In genomic region chr6:110400208-110400607, GRCh38 we compare ENCODE assay signal across 17 cellular contexts. TPM values are rescaled to one million over a fixed set of nuclear protein-coding genes. Genes with fewer than 3 reads are reported as not detected.
A peak's percentile ranks its signal among the peaks of the same experiment; 100 is the strongest.
DNase-seq lines count a peak whose midpoint lies in the region; ATAC-seq and TF ChIP-seq lines count a peak whose summit lies in the region.
"Had no signal": no experiment of that assay in that cellular context is flagged by ENCODE, and none has a peak within 500 bp of the region (broad histone marks: within the 10 kb centered on the region; RNA-seq: fewer than 3 reads in every experiment).

No MANE protein-coding gene starts in this region.

- H3K9me3 ChIP-seq in muscle layer of colon (ENCODE audit: low read length) (no peaks in the 10 kb centered on the region), tibial artery (no peaks in the 10 kb centered on the region)
- H3K9me3 ChIP-seq: neutrophil had no signal

- H3K9me3 Mint-ChIP-seq in activated T-helper 17 cell treated with anti-CD3 and anti-CD28 coated beads, Interleukin-2, amount 50 U/mL, for 72 hours: no peaks in the 10 kb centered on the region
- H3K9me3 Mint-ChIP-seq in activated T-helper 1 cell treated with anti-CD3 and anti-CD28 coated beads, Interleukin-12 subunit alpha, Interleukin-12 subunit beta, Interleukin-2, Interleukin-4 antibody, amounts not matched to agents 30 ng/mL and 10 ng/mL and 1 ng/mL, durations not matched to agents 14 hours and 24 hours and 36 hours: no peaks in the 10 kb centered on the region
- H3K9me3 Mint-ChIP-seq: activated T-helper 2 cell treated with anti-CD3 and anti-CD28 coated beads, Interferon-gamma antibody, Interleukin-2, Interleukin-4, amounts not matched to agents 10 μg/mL and 5 μg/mL and 100 μg/mL, durations not matched to agents 14 hours and 24 hours and 36 hours; stimulated activated naive CD8-positive, alpha-beta T cell treated with anti-CD3 and anti-CD28 coated beads, Interleukin-15, Interleukin-2, amounts not matched to agents 100 ng/mL and 50 ng/mL, for 24 hours had no signal

- intact Hi-C loops in tibial artery (cut with DNase I; ENCODE audit: low total_unique reads): no loop called here
- intact Hi-C loops in activated T-helper 1 cell treated with anti-CD3 and anti-CD28 coated beads, Interleukin-12 subunit alpha, Interleukin-12 subunit beta, Interleukin-2, Interleukin-4 antibody, amounts not matched to agents 30 ng/mL and 10 ng/mL and 1 ng/mL, durations not matched to agents 14 hours and 24 hours and 36 hours (cut with micrococcal nuclease): no loop called here

- no peaks in the 10 kb centered on the region for H3K4me1 ChIP-seq in muscle layer of colon (ENCODE audit: insufficient read depth, low read length)
- peaks cover 0 to 20% (median 4%) of the 10 kb centered on the region in 4 donors for H3K4me1 ChIP-seq in tibial artery

- H3K27me3 Mint-ChIP-seq in activated T-helper 17 cell treated with anti-CD3 and anti-CD28 coated beads, Interleukin-2, amount 50 U/mL, for 72 hours: peaks cover 12% of the 10 kb centered on the region
- H3K27me3 Mint-ChIP-seq in activated T-helper 1 cell treated with anti-CD3 and anti-CD28 coated beads, Interleukin-12 subunit alpha, Interleukin-12 subunit beta, Interleukin-2, Interleukin-4 antibody, amounts not matched to agents 30 ng/mL and 10 ng/mL and 1 ng/mL, durations not matched to agents 14 hours and 24 hours and 36 hours (ENCODE audit: insufficient read depth): no peaks in the 10 kb centered on the region
- H3K27me3 Mint-ChIP-seq: stimulated activated naive CD8-positive, alpha-beta T cell treated with anti-CD3 and anti-CD28 coated beads, Interleukin-15, Interleukin-2, amounts not matched to agents 100 ng/mL and 50 ng/mL, for 24 hours had no signal

- no peak for ATAC-seq in activated T-helper 17 cell treated with anti-CD3 and anti-CD28 coated beads, Interleukin-2, amount 50 U/mL, for 72 hours (replicated peaks)

- H3K36me3 ChIP-seq in muscle layer of colon (ENCODE audit: insufficient read depth, low read length) (no peaks in the 10 kb centered on the region), tibial artery (no peaks in the 10 kb centered on the region)
- H3K36me3 ChIP-seq: neutrophil had no signal

- peak overlapping the region; percentile 30 for H3K4me3 ChIP-seq in epithelial cell of proximal tubule (ENCODE audit: low read depth, low read length)
- H3K4me3 ChIP-seq in muscle layer of colon (ENCODE audit: low read depth in 1 of 2, low read length in 2 of 2): peak overlapping the region; percentile 43 to 76
- peak overlapping the region; percentile 51 to 58 for H3K4me3 ChIP-seq in tibial artery
- H3K4me3 ChIP-seq: PC-9 had no signal

- TF ChIP-seq CTCF in epithelial cell of proximal tubule (conservative IDR thresholded peaks at IDR 0.05; ENCODE audit: low read depth, low read length): no peak
- no peak for TF ChIP-seq CTCF in tibial artery (IDR thresholded peaks at IDR 0.05)

- no peaks in the 10 kb centered on the region for H3K36me3 Mint-ChIP-seq in activated T-helper 17 cell treated with anti-CD3 and anti-CD28 coated beads, Interleukin-2, amount 50 U/mL, for 72 hours (ENCODE audit: low read depth)
- H3K36me3 Mint-ChIP-seq in activated T-helper 1 cell treated with anti-CD3 and anti-CD28 coated beads, Interleukin-12 subunit alpha, Interleukin-12 subunit beta, Interleukin-2, Interleukin-4 antibody, amounts not matched to agents 30 ng/mL and 10 ng/mL and 1 ng/mL, durations not matched to agents 14 hours and 24 hours and 36 hours (ENCODE audit: low read depth): no peaks in the 10 kb centered on the region

- H3K4me3 Mint-ChIP-seq in activated T-helper 17 cell treated with anti-CD3 and anti-CD28 coated beads, Interleukin-2, amount 50 U/mL, for 72 hours: peak overlapping the region; percentile 31
- no peak overlapping the region for H3K4me3 Mint-ChIP-seq in activated T-helper 1 cell treated with anti-CD3 and anti-CD28 coated beads, Interleukin-12 subunit alpha, Interleukin-12 subunit beta, Interleukin-2, Interleukin-4 antibody, amounts not matched to agents 30 ng/mL and 10 ng/mL and 1 ng/mL, durations not matched to agents 14 hours and 24 hours and 36 hours
- H3K4me3 Mint-ChIP-seq: stimulated activated naive CD8-positive, alpha-beta T cell treated with anti-CD3 and anti-CD28 coated beads, Interleukin-15, Interleukin-2, amounts not matched to agents 100 ng/mL and 50 ng/mL, for 24 hours had no signal

- no peak overlapping the region for H3K27ac Mint-ChIP-seq in activated T-helper 17 cell treated with anti-CD3 and anti-CD28 coated beads, Interleukin-2, amount 50 U/mL, for 72 hours
- no peak overlapping the region for H3K27ac Mint-ChIP-seq in activated T-helper 1 cell treated with anti-CD3 and anti-CD28 coated beads, Interleukin-12 subunit alpha, Interleukin-12 subunit beta, Interleukin-2, Interleukin-4 antibody, amounts not matched to agents 30 ng/mL and 10 ng/mL and 1 ng/mL, durations not matched to agents 14 hours and 24 hours and 36 hours
- H3K27ac Mint-ChIP-seq: activated T-helper 2 cell treated with anti-CD3 and anti-CD28 coated beads, Interferon-gamma antibody, Interleukin-2, Interleukin-4, amounts not matched to agents 10 μg/mL and 5 μg/mL and 100 μg/mL, durations not matched to agents 14 hours and 24 hours and 36 hours; stimulated activated naive CD8-positive, alpha-beta T cell treated with anti-CD3 and anti-CD28 coated beads, Interleukin-15, Interleukin-2, amounts not matched to agents 100 ng/mL and 50 ng/mL, for 24 hours had no signal

- no peaks in the 10 kb centered on the region for H3K4me1 Mint-ChIP-seq in activated T-helper 17 cell treated with anti-CD3 and anti-CD28 coated beads, Interleukin-2, amount 50 U/mL, for 72 hours
- no peaks in the 10 kb centered on the region for H3K4me1 Mint-ChIP-seq in activated T-helper 1 cell treated with anti-CD3 and anti-CD28 coated beads, Interleukin-12 subunit alpha, Interleukin-12 subunit beta, Interleukin-2, Interleukin-4 antibody, amounts not matched to agents 30 ng/mL and 10 ng/mL and 1 ng/mL, durations not matched to agents 14 hours and 24 hours and 36 hours (ENCODE audit: low read depth)

- DNase-seq in epithelial cell of proximal tubule (ENCODE audit: low read depth) (no peak), tibial artery (no peak), substantia nigra (lab: John Stamatoyannopoulos, UW) (no peak)
- no peak for DNase-seq in activated T-helper 1 cell treated with anti-CD3 and anti-CD28 coated beads, Interleukin-12 subunit alpha, Interleukin-12 subunit beta, Interleukin-2, Interleukin-4 antibody, amounts not matched to agents 30 ng/mL and 10 ng/mL and 1 ng/mL, durations not matched to agents 14 hours and 24 hours and 36 hours (ENCODE audit: low spot score)
- DNase-seq in stimulated activated CD8-positive, alpha-beta memory T cell treated with anti-CD3 and anti-CD28 coated beads, Interleukin-4, amount 100 ng/mL, for 48 hours: no peak
- DNase-seq: activated CD4-positive, alpha-beta T cell treated with anti-CD3 and anti-CD28 coated beads for 4 hours; Calu3; central memory CD4-positive, alpha-beta T cell; Kasumi-1; stimulated activated CD4-positive, alpha-beta T cell treated with anti-CD3 and anti-CD28 coated beads, Interleukin-4, amount 100 ng/mL, for 1 hour had no signal

- no peak overlapping the region for H3K9ac ChIP-seq in muscle layer of colon (ENCODE audit: low read length)

- no peak overlapping the region for H3K27ac ChIP-seq in muscle layer of colon (ENCODE audit: low read depth, low read length)
- H3K27ac ChIP-seq in tibial artery: peak overlapping the region; percentile 62 to 64
- H3K27ac ChIP-seq in substantia nigra (ENCODE audit: low read depth, low read length, poor library complexity, severe bottlenecking): no peak overlapping the region
- H3K27ac ChIP-seq: neutrophil, PC-9 had no signal

- H3K27me3 ChIP-seq in muscle layer of colon (ENCODE audit: control insufficient read depth in 1 of 2, insufficient read depth in 2 of 2, low read length in 2 of 2): no peaks in the 10 kb centered on the region
- H3K27me3 ChIP-seq in tibial artery: no peaks in the 10 kb centered on the region
- H3K27me3 ChIP-seq: neutrophil had no signal

RNA-seq across cellular contexts. Expression of gene DDO, which starts 15.2 kb away (rescaled TPM):
- not detected for total RNA-seq in activated T-helper 17 cell treated with anti-CD3 and anti-CD28 coated beads, Interleukin-2, amount 50 U/mL, for 72 hours
- 0.07 TPM in 1 of 2 replicates, not detected in the other for total RNA-seq in epithelial cell of proximal tubule
- total RNA-seq in activated T-helper 1 cell treated with anti-CD3 and anti-CD28 coated beads, Interleukin-12 subunit alpha, Interleukin-12 subunit beta, Interleukin-2, Interleukin-4 antibody, amounts not matched to agents 30 ng/mL and 10 ng/mL and 1 ng/mL, durations not matched to agents 14 hours and 24 hours and 36 hours: not detected in 2 replicates
- total RNA-seq: activated T-helper 2 cell treated with anti-CD3 and anti-CD28 coated beads, Interferon-gamma antibody, Interleukin-2, Interleukin-4, amounts not matched to agents 10 μg/mL and 5 μg/mL and 100 μg/mL, durations not matched to agents 14 hours and 24 hours and 36 hours; T-helper 1 cell treated with Interleukin-12 subunit alpha and Interleukin-12 subunit beta and Interleukin-4 antibody, amounts not matched to agents 30 ng/mL and 1 ng/mL, for 36 hours had no signal

RNA-seq across cellular contexts. Expression of gene METTL24, which starts 42.1 kb away (rescaled TPM):
- total RNA-seq in activated T-helper 17 cell treated with anti-CD3 and anti-CD28 coated beads, Interleukin-2, amount 50 U/mL, for 72 hours: not detected
- total RNA-seq in epithelial cell of proximal tubule: 0.43 and 0.69 TPM in 2 replicates
- total RNA-seq in activated T-helper 1 cell treated with anti-CD3 and anti-CD28 coated beads, Interleukin-12 subunit alpha, Interleukin-12 subunit beta, Interleukin-2, Interleukin-4 antibody, amounts not matched to agents 30 ng/mL and 10 ng/mL and 1 ng/mL, durations not matched to agents 14 hours and 24 hours and 36 hours: not detected in 2 replicates
- total RNA-seq: activated T-helper 2 cell treated with anti-CD3 and anti-CD28 coated beads, Interferon-gamma antibody, Interleukin-2, Interleukin-4, amounts not matched to agents 10 μg/mL and 5 μg/mL and 100 μg/mL, durations not matched to agents 14 hours and 24 hours and 36 hours; Calu3; PC-9; T-helper 1 cell treated with Interleukin-12 subunit alpha and Interleukin-12 subunit beta and Interleukin-4 antibody, amounts not matched to agents 30 ng/mL and 1 ng/mL, for 36 hours had no signal

Comparison
In these comparisons a context has a peak if more than half of its experiments do, and no peak if none do; other contexts are left out.
1. H3K27ac ChIP-seq: peak in tibial artery (2 of 2); none in muscle layer of colon (single experiment) and substantia nigra (single experiment).
2. Peak in every context shown above with its lines, with median percentiles within 50 percentile points of each other: H3K4me3 ChIP-seq.